Comparison of ENCODE assay signal across 2 cellular contexts in genomic region chr6:126202689-126203088, GRCh38.
TF ChIP-seq lines count a peak whose summit lies in the region.

No MANE protein-coding gene starts in this region.

TF ChIP-seq in HepG2, 621 proteins besides CTCF, POLR2A, EP300 and RAD21:
- TF ChIP-seq CREB1 (IDR thresholded peaks at IDR 0.05) = 0 out of 2 replicates have a peak, but pooled peaks have one; percentile 13
- no peak for TF ChIP-seq CREB1 (CRISPR knock-in tag; IDR thresholded peaks at IDR 0.05)
- no peak for TF ChIP-seq ASH2L (IDR thresholded peaks at IDR 0.05; ENCODE audit: insufficient read length, low read depth, low read length)
- peak; percentile 75 for TF ChIP-seq ATF7 (IDR thresholded peaks at IDR 0.05)
- no peak for TF ChIP-seq ATF7 (CRISPR knock-in tag; IDR thresholded peaks at IDR 0.05)

TF ChIP-seq in K562, 482 proteins besides CTCF, POLR2A, EP300 and RAD21:
- no peak for TF ChIP-seq POLR2AphosphoS2 (IDR thresholded peaks at IDR 0.05; ENCODE audit: low read length)
- peak; percentile 78 for TF ChIP-seq ATF3 (IDR thresholded peaks at IDR 0.05)
- TF ChIP-seq ATF3 (CRISPR knock-in tag; conservative IDR thresholded peaks at IDR 0.05) = no peak
- TF ChIP-seq ATF7 (IDR thresholded peaks at IDR 0.05) = peak; percentile 49
- no peak for TF ChIP-seq PBX2 (CRISPR knock-in tag; IDR thresholded peaks at IDR 0.05; ENCODE audit: low read depth)
- TF ChIP-seq PBX2 (tag; conservative IDR thresholded peaks at IDR 0.05; ENCODE audit: low read depth) = 0 out of 2 replicates have a peak, but pooled peaks have one; percentile 14
- TF ChIP-seq PKNOX1 (IDR thresholded peaks at IDR 0.05) = peak; percentile 60; the same call in 1 of the 2 replicates
- peak; percentile 43 for TF ChIP-seq MEIS2 (IDR thresholded peaks at IDR 0.05; ENCODE audit: partially characterized antibody)
